10 cellular contexts compared by ENCODE assay signal in the genomic region with DNA sequence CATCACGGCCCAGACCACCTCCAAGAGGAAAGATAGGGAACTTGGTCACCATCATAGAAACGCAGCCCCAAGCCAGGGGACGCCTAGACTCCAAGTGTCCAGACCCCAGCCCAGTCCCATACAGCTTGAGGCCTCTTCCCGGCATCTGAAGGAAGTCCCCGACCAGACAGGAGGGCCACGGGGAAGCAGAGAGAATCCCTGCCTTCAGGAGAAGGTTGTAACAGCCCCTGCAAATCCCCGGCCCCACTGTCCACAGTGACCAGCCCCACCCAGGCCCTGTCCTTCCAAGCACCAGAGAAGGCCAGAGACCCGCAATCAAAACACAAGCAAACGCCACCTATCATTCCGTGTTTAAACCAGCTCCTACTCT. TPM values are rescaled to one million over a fixed set of nuclear protein-coding genes. Genes with fewer than 3 reads are reported as not detected.
DNase-seq lines count a peak whose midpoint lies in the region; ATAC-seq and TF ChIP-seq lines count a peak whose summit lies in the region.
"Had no signal": no experiment of that assay in that cellular context is flagged by ENCODE, and none has a peak within 500 bp of the region (broad histone marks: within the 10 kb centered on the region; RNA-seq: fewer than 3 reads in every experiment).

No MANE protein-coding gene starts in this region.

- ATAC-seq in omental fat pad (ENCODE audit: low FRiP score): no peak
- ATAC-seq in HG03432 (IDR thresholded peaks at IDR 0.05; ENCODE audit: unreplicated experiment): no peak

- H3K4me2 ChIP-seq in OCI-LY3 (ENCODE audit: low read length): peak overlapping the region; percentile 76

- H3K4me3 ChIP-seq in GM06990 (replicated peaks; ENCODE audit: low read depth, low read length) (peak overlapping the region; percentile 66), OCI-LY3 (ENCODE audit: low read length) (peak overlapping the region; percentile 87), coronary artery (no peak overlapping the region)

- peak overlapping the region; percentile 79 for H3K9ac ChIP-seq in OCI-LY3 (ENCODE audit: low read length)

- no peaks in the 10 kb centered on the region for H3K9me3 ChIP-seq in OCI-LY3 (ENCODE audit: insufficient read depth, low read length)

- H3K36me3 ChIP-seq in GM06990 (ENCODE audit: control insufficient read depth, insufficient read depth, low read length) (peaks cover 1% of the 10 kb centered on the region; the same call in 1 of the 2 replicates), OCI-LY3 (replicated peaks; ENCODE audit: low read depth, low read length) (peaks cover 2% of the 10 kb centered on the region)

- TF ChIP-seq CTCF in GM06990 (IDR thresholded peaks at IDR 0.05; ENCODE audit: insufficient read depth, low read length, poor library complexity, severe bottlenecking): no peak
- TF ChIP-seq CTCF in OCI-LY3 (IDR thresholded peaks at IDR 0.05; ENCODE audit: low read depth, low read length): no peak
- no peak for TF ChIP-seq CTCF in coronary artery (IDR thresholded peaks at IDR 0.05)
- TF ChIP-seq CTCF in omental fat pad (IDR thresholded peaks at IDR 0.05): no peak
- no peak for TF ChIP-seq CTCF in GM13977 (IDR thresholded peaks at IDR 0.05; ENCODE audit: extremely low read depth, insufficient read depth, missing control alignments)

- H3K27ac ChIP-seq in OCI-LY3 (ENCODE audit: low read length) (no peak overlapping the region), coronary artery (no peak overlapping the region)

- in situ Hi-C loops in GM13977 (cut with MboI; ENCODE audit: low pct_unique_long_range_greater_than_20kb, low sequenced_read_pairs, unreplicated experiment): no loop called here

- H3K4me1 ChIP-seq in OCI-LY3 (ENCODE audit: low read length): peaks cover 13% of the 10 kb centered on the region

- H4K20me1 ChIP-seq in OCI-LY3 (ENCODE audit: insufficient read depth, low read length): peaks cover 7% of the 10 kb centered on the region; the same call in 1 of the 2 replicates

- no peaks in the 10 kb centered on the region for H3K27me3 ChIP-seq in GM06990 (replicated peaks; ENCODE audit: control insufficient read depth, insufficient read depth, low read length)
- no peaks in the 10 kb centered on the region for H3K27me3 ChIP-seq in OCI-LY3 (ENCODE audit: low read depth, low read length)

- H3K79me2 ChIP-seq in OCI-LY3 (ENCODE audit: low read length): peaks cover 56% of the 10 kb centered on the region

- DNase-seq in GM06990 (ENCODE audit: extremely low read depth, insufficient read length) (no peak), coronary artery (ENCODE audit: low spot score) (peak; percentile 64), omental fat pad (ENCODE audit: low spot score) (peak; percentile 16), GM13977 (ENCODE audit: low spot score) (no peak), NCI-H345 (lab: John Stamatoyannopoulos, UW) (no peak)
- DNase-seq: NCI-H2081, nucleus accumbens, T-helper 9 cell had no signal

- H2AFZ ChIP-seq in OCI-LY3 (ENCODE audit: low read depth, low read length): no peak overlapping the region

RNA-seq across cellular contexts. Expression of a gene that starts 1.7 kb away (rescaled TPM):
- total RNA-seq in omental fat pad: 10 to 100 TPM in 3 of 4 donors, 1 to 10 TPM in 1; 5.8 to 18.6 (median 14.6) TPM

Comparison
In these comparisons a context has a peak if more than half of its experiments do, and no peak if none do; other contexts are left out.
1. DNase-seq: peak in coronary artery (single experiment) and omental fat pad (single experiment); none in GM06990 (single experiment), GM13977 (single experiment) and NCI-H345 (single experiment).